In genomic region chr11:57336111-57336666, GRCh38 we compare ENCODE assay signal across 8 cellular contexts. TPM values are rescaled to one million over a fixed set of nuclear protein-coding genes. Genes with fewer than 3 reads are reported as not detected.
DNase-seq lines count a peak whose midpoint lies in the region; ATAC-seq, FAIRE-seq and TF ChIP-seq lines count a peak whose summit lies in the region.

No MANE protein-coding gene starts in this region.

- no peak for DNase-seq in GM19239 (ENCODE audit: insufficient read length, low spot score)
- DNase-seq in PC-9: no peak
- no peak for DNase-seq in effector memory CD4-positive, alpha-beta T cell
- DNase-seq in omental fat pad (ENCODE audit: low spot score): no peak
- DNase-seq in OCI-M2 (lab: John Stamatoyannopoulos, UW; ENCODE audit: unreplicated experiment): no peak
- DNase-seq in cerebellar nuclear complex (lab: John Stamatoyannopoulos, UW): no peak
- DNase-seq in SHP77 treated with DMSO at 0.1 percent for 48 hours (lab: John Stamatoyannopoulos, UW): no peak
- DNase-seq in COLO668 (lab: John Stamatoyannopoulos, UW; ENCODE audit: unreplicated experiment): no peak

- H3K79me2 ChIP-seq in PC-9 (ENCODE audit: low read depth): peaks cover 45% of the 10 kb centered on the region

- intact Hi-C loops in PC-9 (cut with micrococcal nuclease; ENCODE audit: unreplicated experiment): loop anchor here (5.0 kb wide), 1 partner anchor 494 kb away; no protein-coding TSS in a partner anchor

- peaks cover 32% of the 10 kb centered on the region for H3K36me3 ChIP-seq in PC-9 (ENCODE audit: low read depth)
- H3K36me3 ChIP-seq in effector memory CD4-positive, alpha-beta T cell (ENCODE audit: control insufficient read depth, insufficient read depth, low read length): peaks cover 26% of the 10 kb centered on the region

- H3K4me3 ChIP-seq in PC-9: peak overlapping the region; percentile 70
- peak overlapping the region; percentile 62 for H3K4me3 ChIP-seq in effector memory CD4-positive, alpha-beta T cell (ENCODE audit: insufficient read depth, low read depth, low read length, poor library complexity, severe bottlenecking)

- CTCF ChIA-PET in PC-9 (lab: Charles Lee): interaction anchor here (0.9 to 1.8 kb wide), 2 partner anchors 86 to 140 kb away, joined by 3 to 4 read pairs; no protein-coding TSS in a partner anchor

- H2AFZ ChIP-seq in PC-9: peak overlapping the region; percentile 83

- H3K4me2 ChIP-seq in PC-9: peak overlapping the region; percentile 99

- H3K4me1 ChIP-seq in PC-9 (replicated peaks; ENCODE audit: insufficient read depth): peaks cover 31% of the 10 kb centered on the region
- H3K4me1 ChIP-seq in effector memory CD4-positive, alpha-beta T cell (ENCODE audit: control insufficient read depth, insufficient read depth, low read length, poor library complexity, severe bottlenecking): peaks cover 17% of the 10 kb centered on the region

- POLR2A ChIA-PET in PC-9 (lab: Charles Lee; ENCODE audit: unreplicated experiment): interaction anchor here (0.5 to 1.5 kb wide), 9 partner anchors 11 to 1770 kb away, joined by 3 to 12 read pairs (median 5); partner anchors contain the start of genes BTBD18 and TNKS1BP1

- no peaks in the 10 kb centered on the region for H3K9me3 ChIP-seq in PC-9 (ENCODE audit: insufficient read depth, low read depth)
- H3K9me3 ChIP-seq in effector memory CD4-positive, alpha-beta T cell (ENCODE audit: control insufficient read depth, low read length): no peaks in the 10 kb centered on the region

- no peaks in the 10 kb centered on the region for H3K27me3 ChIP-seq in PC-9 (ENCODE audit: insufficient read depth, low read depth)
- H3K27me3 ChIP-seq in effector memory CD4-positive, alpha-beta T cell (replicated peaks; ENCODE audit: control insufficient read depth, insufficient read depth, low read length, poor library complexity, severe bottlenecking): no peaks in the 10 kb centered on the region

- BruUV-seq in PC-9 (replicated peaks; lab: Mats Ljungman, UMichigan): TSS peak; percentile 98

- H3F3A ChIP-seq in PC-9 (ENCODE audit: insufficient read depth, low read depth): no peaks in the 10 kb centered on the region

- peak overlapping the region; percentile 12; the same call in 1 of the 2 replicates for H3K27ac ChIP-seq in PC-9
- peak overlapping the region; percentile 86 for H3K27ac ChIP-seq in effector memory CD4-positive, alpha-beta T cell (ENCODE audit: insufficient read depth, low read length, poor library complexity, severe bottlenecking)

- peak; percentile 33 for FAIRE-seq in GM19239 (lab: Jason Lieb, UNC)

- H3K9me2 ChIP-seq in PC-9 (ENCODE audit: insufficient read depth): no peaks in the 10 kb centered on the region

- no peak for TF ChIP-seq CTCF in PC-9 (conservative IDR thresholded peaks at IDR 0.05)
- TF ChIP-seq CTCF in omental fat pad (IDR thresholded peaks at IDR 0.05): no peak

- no peaks in the 10 kb centered on the region for H4K20me1 ChIP-seq in PC-9 (ENCODE audit: insufficient read depth)

- ATAC-seq in omental fat pad (ENCODE audit: low FRiP score): peak; percentile 43

RNA-seq across cellular contexts. Expression of gene SSRP1, which starts 0.5 kb away (rescaled TPM):
- 286 and 290 TPM in 2 replicates for total RNA-seq in PC-9 (2021)
- total RNA-seq in omental fat pad: 10 to 100 TPM; 53.5 to 81.8 (median 61.2) TPM

RNA-seq across cellular contexts. Expression of gene P2RX3, which starts 2.0 kb away (rescaled TPM):
- not detected in 2 replicates for total RNA-seq in PC-9 (2021)
- not detected for total RNA-seq in omental fat pad

RNA-seq across cellular contexts. Expression of gene TNKS1BP1, which starts 11.4 kb away (rescaled TPM):
- total RNA-seq in PC-9 (2021): 181 and 218 TPM in 2 replicates
- total RNA-seq in omental fat pad: 100 to 1,000 TPM; 119 to 162 (median 137) TPM

RNA-seq across cellular contexts. Expression of gene PRG3, which starts 44.8 kb away (rescaled TPM):
- total RNA-seq in PC-9 (2021) (not detected in 2 replicates), omental fat pad (not detected)

RNA-seq across cellular contexts. Expression of gene PRG2, which starts 54.3 kb away (rescaled TPM):
- not detected in 2 replicates for total RNA-seq in PC-9 (2021)
- total RNA-seq in omental fat pad: 1 to 10 TPM in 1 of 4 donors, not detected in 3; 1.0 TPM
